9 cellular contexts compared by ENCODE assay signal in the genomic region with DNA sequence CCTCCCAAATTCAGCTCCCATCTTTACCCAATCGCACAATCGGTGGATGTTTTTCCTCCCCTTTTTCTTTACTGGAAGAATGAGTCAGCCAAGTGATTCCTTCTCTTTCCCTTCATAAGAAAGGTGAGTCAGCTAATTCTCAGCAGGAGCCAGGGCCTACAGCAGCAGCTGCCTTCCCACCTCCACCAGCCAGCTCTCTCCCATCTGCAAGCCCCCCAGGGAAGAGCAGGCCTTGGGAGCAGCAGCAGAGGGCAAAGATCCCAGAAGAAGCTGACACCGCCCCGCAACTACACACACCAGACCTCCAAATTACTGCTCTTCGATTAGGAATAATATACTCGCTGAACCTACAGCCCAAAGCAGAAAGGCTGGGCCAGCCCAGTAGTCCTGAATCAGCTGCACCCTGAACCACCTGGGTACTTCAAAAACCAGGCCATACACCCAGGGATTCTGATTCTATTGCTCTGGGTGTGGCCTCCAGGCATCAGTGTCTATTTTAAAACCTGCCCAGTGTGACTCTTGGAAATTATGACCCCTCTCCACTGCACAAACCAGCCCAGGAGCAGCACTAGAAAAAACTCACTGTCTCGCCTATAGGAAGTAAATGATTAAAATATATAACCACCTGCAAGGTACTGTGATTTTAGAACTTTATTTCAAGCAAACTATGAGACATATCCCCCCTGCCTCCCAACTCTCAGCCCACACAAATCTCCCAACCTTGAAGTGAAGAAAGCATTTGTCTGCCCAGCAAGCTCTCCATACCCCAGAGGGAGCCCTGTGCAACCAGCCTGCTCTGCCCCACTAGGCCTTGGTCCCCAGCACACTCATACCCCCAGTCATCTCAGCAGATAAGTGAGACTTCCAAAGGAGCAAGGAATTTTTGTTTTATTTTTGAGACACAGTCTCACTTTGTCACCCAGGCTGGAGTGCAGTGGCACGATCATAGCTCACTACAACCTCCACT. TPM values are rescaled to one million over a fixed set of nuclear protein-coding genes. Genes with fewer than 3 reads are reported as not detected.
DNase-seq lines count a peak whose midpoint lies in the region; FAIRE-seq and TF ChIP-seq lines count a peak whose summit lies in the region.
"Had no signal": no experiment of that assay in that cellular context is flagged by ENCODE, and none has a peak within 500 bp of the region (broad histone marks: within the 10 kb centered on the region; RNA-seq: fewer than 3 reads in every experiment).

No MANE protein-coding gene starts in this region.

- CTCF ChIA-PET in A673 (lab: Charles Lee), result interaction anchor here (0.7 to 1.0 kb wide), 2 partner anchors 148 to 165 kb away, joined by 3 read pairs; no protein-coding TSS in a partner anchor

- H3K27ac ChIP-seq in A673 (ENCODE audit: low read depth, low read length, poor library complexity, severe bottlenecking) (peak overlapping the region; percentile 50), kidney (ENCODE audit: low read depth in 2 of 2, low read length in 2 of 2) (peak overlapping the region; percentile 43 to 56), thyroid gland (no peak overlapping the region)

- no peaks in the 10 kb centered on the region for H3K27me3 ChIP-seq in A673 (replicated peaks; ENCODE audit: insufficient read depth, low read depth, low read length, poor library complexity)
- H3K27me3 ChIP-seq in thyroid gland, result no peaks in the 10 kb centered on the region

- H3K9me3 Mint-ChIP-seq in HFFc6, result no peaks in the 10 kb centered on the region
- H3K9me3 Mint-ChIP-seq: activated naive CD4-positive, alpha-beta T cell treated with anti-CD3 and anti-CD28 coated beads, Interleukin-2, amount 50 U/mL, for 72 hours had no signal

- DNase-seq in A673 (ENCODE audit: low spot score) (peak; percentile 66), HFFc6 (peak; percentile 79), astrocyte of the cerebellum (ENCODE audit: low read depth) (peak; percentile 72), kidney (no peak), thyroid gland (no peak), NCI-H1694 treated with DMSO at 0.1 percent for 48 hours (lab: John Stamatoyannopoulos, UW) (no peak), NOMO-1 treated with dmso at 0.1 percent for 144 hours (lab: John Stamatoyannopoulos, UW; ENCODE audit: unreplicated experiment) (no peak), NCI-H1930 (lab: John Stamatoyannopoulos, UW) (no peak)

- 88 to 92% methylated on average over 8 of the region's 8 CpGs for WGBS in thyroid gland, 2 donors

- H3K4me1 ChIP-seq in A673 (ENCODE audit: insufficient read depth, low read length, poor library complexity, severe bottlenecking) (peaks cover 10% of the 10 kb centered on the region), kidney (ENCODE audit: control insufficient read depth in 1 of 2, insufficient read depth in 1 of 2, low read depth in 1 of 2, low read length in 2 of 2) (peaks cover 11 to 15% of the 10 kb centered on the region in 2 donors), thyroid gland (peaks cover 0 to 5% of the 10 kb centered on the region in 2 donors)

- H3K9me3 ChIP-seq in A673 (ENCODE audit: low read depth, low read length, poor library complexity, severe bottlenecking), result no peaks in the 10 kb centered on the region
- no peaks in the 10 kb centered on the region for H3K9me3 ChIP-seq in kidney (ENCODE audit: control insufficient read depth in 1 of 2, low read length in 2 of 2)
- no peaks in the 10 kb centered on the region for H3K9me3 ChIP-seq in thyroid gland

- intact Hi-C loops in A673 (cut with micrococcal nuclease; ENCODE audit: unreplicated experiment), result no loop called here
- intact Hi-C loops in kidney (cut with DNase I), result no loop called here
- intact Hi-C loops in thyroid gland (cut with DNase I), result no loop called here

- BruUV-seq in A673 (replicated peaks; lab: Mats Ljungman, UMichigan), result no TSS peak

- no peak for TF ChIP-seq POLR2A in thyroid gland (IDR thresholded peaks at IDR 0.05)

- peak overlapping the region; percentile 67 for H3K4me3 Mint-ChIP-seq in HFFc6

- H3K27me3 Mint-ChIP-seq in HFFc6 (ENCODE audit: insufficient read depth), result peaks cover 7% of the 10 kb centered on the region

- peaks cover 56% of the 10 kb centered on the region for H3K4me1 Mint-ChIP-seq in HFFc6 (ENCODE audit: low read depth)

- H3K36me3 ChIP-seq in A673 (ENCODE audit: insufficient read depth, low read length, poor library complexity, severe bottlenecking), result no peaks in the 10 kb centered on the region
- peaks cover 0 to 2% of the 10 kb centered on the region in 2 donors for H3K36me3 ChIP-seq in kidney (ENCODE audit: control insufficient read depth in 1 of 2, insufficient read depth in 2 of 2, low read length in 2 of 2)
- no peaks in the 10 kb centered on the region for H3K36me3 ChIP-seq in thyroid gland

- TF ChIP-seq CTCF in A673 (conservative IDR thresholded peaks at IDR 0.05; ENCODE audit: low read depth, low read length) (no peak), HFFc6 (IDR thresholded peaks at IDR 0.05) (no peak), astrocyte of the cerebellum (IDR thresholded peaks at IDR 0.05; ENCODE audit: low read depth, low read length, missing control alignments) (no peak), kidney (IDR thresholded peaks at IDR 0.05; ENCODE audit: borderline replicate concordance, extremely low read depth, insufficient read depth) (no peak), thyroid gland (IDR thresholded peaks at IDR 0.05) (no peak)

- peaks cover 28% of the 10 kb centered on the region for H3K36me3 Mint-ChIP-seq in HFFc6 (ENCODE audit: low read depth)
- H3K36me3 Mint-ChIP-seq: activated naive CD4-positive, alpha-beta T cell treated with anti-CD3 and anti-CD28 coated beads, Interleukin-2, amount 50 U/mL, for 72 hours had no signal

- H3K9ac ChIP-seq in kidney (ENCODE audit: low read length in 2 of 2), result no peak overlapping the region

- no peak for FAIRE-seq in kidney (lab: Jason Lieb, UNC)

- H3K27ac Mint-ChIP-seq in HFFc6, result peak overlapping the region; percentile 90

- H3K4me3 ChIP-seq in A673 (ENCODE audit: low read depth, low read length, poor library complexity, severe bottlenecking) (no peak overlapping the region), astrocyte of the cerebellum (ENCODE audit: low read depth, low read length) (no peak overlapping the region), kidney (ENCODE audit: low read length in 2 of 2) (no peak overlapping the region), thyroid gland (replicated peaks in 1 of 3) (no peak overlapping the region)

- POLR2A ChIA-PET in A673 (lab: Charles Lee; ENCODE audit: low non-redundant PET), result no interaction called here

- in situ Hi-C loops in astrocyte of the cerebellum (cut with HindIII; ENCODE audit: low sequenced_read_pairs), result loop anchor here (5.0 kb wide), 1 partner anchor 57 kb away; no protein-coding TSS in a partner anchor

RNA-seq across cellular contexts. Expression of a gene that starts 7.3 kb away (rescaled TPM):
- total RNA-seq in A673 (2021) (23.1 and 23.3 TPM in 2 replicates), kidney (21.4 TPM), thyroid gland (10 to 100 TPM; 10.3 to 17.2 (median 16.5) TPM)
- total RNA-seq in HFFc6 (2021; fragmentation: NEBNext Ultra II Directional; extraction: Animal tissue kit (Norgen Biotek cat#: 25700)), result 10 to 100 TPM; 10.2 to 17.0 (median 14.7) TPM
- 35.9 TPM for polyA plus RNA-seq in kidney (ENCODE audit: insufficient read depth, low read depth, low replicate concordance)

RNA-seq across cellular contexts. Expression of a gene that starts 48.6 kb away (rescaled TPM):
- 12.9 and 13.7 TPM in 2 replicates for total RNA-seq in A673 (2021)
- 10 to 100 TPM; 76.7 to 92.0 (median 83.6) TPM for total RNA-seq in HFFc6 (2021; fragmentation: NEBNext Ultra II Directional; extraction: Animal tissue kit (Norgen Biotek cat#: 25700))
- 57.1 TPM for total RNA-seq in kidney
- polyA plus RNA-seq in kidney (ENCODE audit: insufficient read depth, low read depth, low replicate concordance), result 49.6 TPM
- total RNA-seq in thyroid gland, result 10 to 100 TPM; 34.4 to 39.4 (median 37.3) TPM

Comparison
In these comparisons a context has a peak if more than half of its experiments do, and no peak if none do; other contexts are left out.
1. DNase-seq: peak in A673 (single experiment), HFFc6 (single experiment) and astrocyte of the cerebellum (single experiment); none in kidney (single experiment), thyroid gland (0 of 2), NCI-H1694 treated with DMSO at 0.1 percent for 48 hours (single experiment), NOMO-1 treated with dmso at 0.1 percent for 144 hours (single experiment) and NCI-H1930 (0 of 2).
2. H3K27ac ChIP-seq: peak in A673 (single experiment) and kidney (2 of 2); none in thyroid gland (0 of 3).